Comparison of ENCODE assay signal across 1 cellular context in the genomic region with DNA sequence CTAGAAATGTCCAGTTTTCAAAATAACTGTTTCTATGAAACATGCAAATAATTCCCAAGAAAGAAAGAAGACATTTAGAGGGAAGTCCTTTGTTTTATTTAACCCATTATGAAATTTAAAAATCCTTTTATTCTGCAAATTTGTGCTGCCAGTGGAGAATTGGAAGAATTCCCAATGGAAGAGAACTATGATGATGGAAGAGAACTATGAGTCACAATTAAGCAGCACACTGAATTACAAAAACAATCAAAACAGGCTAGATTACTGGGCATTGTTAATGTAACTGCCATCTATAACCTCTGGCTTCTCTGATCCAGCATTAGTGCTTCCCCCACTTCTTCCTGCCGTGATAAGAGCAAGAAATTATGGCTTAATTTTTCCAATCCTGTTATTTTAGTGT.
TF ChIP-seq lines count a peak whose summit lies in the region.

No MANE protein-coding gene starts in this region.

TF ChIP-seq in endothelial cell of umbilical vein, 7 proteins besides CTCF, POLR2A, EP300 and RAD21 (continued from another document):
- TF ChIP-seq EZH2 (IDR thresholded peaks at IDR 0.05; ENCODE audit: borderline replicate concordance, low read depth, low read length, severe bottlenecking) (no peak), MYC (IDR thresholded peaks at IDR 0.05; ENCODE audit: low read depth, low read length) (no peak), FOS (IDR thresholded peaks at IDR 0.05; ENCODE audit: borderline replicate concordance, insufficient read depth, low read length) (peak; percentile 81)
TF ChIP-seq in endothelial cell of umbilical vein: peak in this region for 4.
